In the genomic region with DNA sequence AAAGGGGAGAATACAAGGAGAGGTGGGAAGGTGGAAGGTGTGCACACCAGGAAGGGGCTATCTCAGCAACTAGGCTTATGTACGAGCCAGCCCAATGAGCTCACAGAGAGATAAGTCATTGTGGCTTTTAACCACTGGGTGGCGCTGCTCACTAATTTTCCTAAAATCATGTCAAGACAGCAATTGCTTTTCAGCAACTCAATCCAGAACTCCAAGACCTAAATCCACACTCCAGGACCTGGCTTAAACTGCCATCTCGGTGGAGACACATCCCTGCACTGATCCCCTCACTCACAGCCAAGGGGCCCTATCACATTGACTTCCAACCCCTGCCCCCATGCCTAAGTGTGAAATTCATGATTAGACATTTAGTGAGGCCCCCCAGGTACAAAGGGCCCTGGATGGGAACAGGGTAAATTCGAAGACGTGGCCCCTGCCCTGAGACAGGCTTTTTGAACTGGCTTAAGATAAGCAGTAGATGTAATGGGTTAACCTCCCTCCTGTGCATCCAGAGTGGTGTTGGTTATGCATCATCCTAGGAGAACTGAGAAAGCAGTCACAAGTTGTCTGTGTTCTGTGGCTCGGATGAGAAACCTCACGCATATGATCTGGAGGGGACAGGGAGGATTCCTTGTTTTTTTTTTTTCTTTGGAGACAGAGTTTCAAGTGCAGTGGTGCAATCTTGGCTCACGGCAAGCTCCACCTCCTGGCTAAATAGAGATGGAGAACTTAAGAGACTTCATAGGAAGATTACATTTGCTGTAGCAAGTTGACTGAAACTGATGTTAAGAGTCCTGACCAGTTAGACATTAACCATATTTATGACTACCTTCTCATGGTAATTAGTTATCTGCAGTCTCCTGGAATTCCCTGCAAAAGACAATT, we compare ENCODE assay signal across 7 cellular contexts.
DNase-seq lines count a peak whose midpoint lies in the region; ATAC-seq and TF ChIP-seq lines count a peak whose summit lies in the region.

No MANE protein-coding gene starts in this region.

- no peaks in the 10 kb centered on the region for H3K36me3 ChIP-seq in brain microvascular endothelial cell (replicated peaks)

- TF ChIP-seq CTCF in GM12874 (IDR thresholded peaks at IDR 0.05; ENCODE audit: insufficient read depth, low read depth, low read length), result peak; percentile 69
- TF ChIP-seq CTCF in brain microvascular endothelial cell (IDR thresholded peaks at IDR 0.05; ENCODE audit: low read depth, low read length, missing control alignments), result peak; percentile 82

- H3K4me3 ChIP-seq in brain microvascular endothelial cell (ENCODE audit: low read depth, low read length), result no peak overlapping the region

- H3K27ac ChIP-seq in brain microvascular endothelial cell, result no peak overlapping the region

- in situ Hi-C loops in brain microvascular endothelial cell (cut with HindIII; ENCODE audit: low pct_ligation_motif_present, low sequenced_read_pairs), result no loop called here

- peak; percentile 35 for DNase-seq in NCI-H2029 (lab: John Stamatoyannopoulos, UW)
- peak; percentile 44 for DNase-seq in UCSD-AML1 (lab: John Stamatoyannopoulos, UW; ENCODE audit: unreplicated experiment)
- DNase-seq in brain microvascular endothelial cell, result peak; percentile 79
- DNase-seq in iPS-NIHi11 (ENCODE audit: low spot score), result peak; percentile 79
- DNase-seq in stimulated activated CD4-positive, alpha-beta T cell treated with anti-CD3 and anti-CD28 coated beads, Interleukin-12 subunit alpha, Interleukin-12 subunit beta, amount 100 ng/mL, for 48 hours (ENCODE audit: low read depth in 2 of 3, low spot score in 1 of 3), result peak; percentile 44 to 79 (median 57)

- H3K27me3 ChIP-seq in brain microvascular endothelial cell (replicated peaks), result no peaks in the 10 kb centered on the region

- no peak for ATAC-seq in HG02759 (IDR thresholded peaks at IDR 0.05; ENCODE audit: unreplicated experiment)
